In the genomic region with DNA sequence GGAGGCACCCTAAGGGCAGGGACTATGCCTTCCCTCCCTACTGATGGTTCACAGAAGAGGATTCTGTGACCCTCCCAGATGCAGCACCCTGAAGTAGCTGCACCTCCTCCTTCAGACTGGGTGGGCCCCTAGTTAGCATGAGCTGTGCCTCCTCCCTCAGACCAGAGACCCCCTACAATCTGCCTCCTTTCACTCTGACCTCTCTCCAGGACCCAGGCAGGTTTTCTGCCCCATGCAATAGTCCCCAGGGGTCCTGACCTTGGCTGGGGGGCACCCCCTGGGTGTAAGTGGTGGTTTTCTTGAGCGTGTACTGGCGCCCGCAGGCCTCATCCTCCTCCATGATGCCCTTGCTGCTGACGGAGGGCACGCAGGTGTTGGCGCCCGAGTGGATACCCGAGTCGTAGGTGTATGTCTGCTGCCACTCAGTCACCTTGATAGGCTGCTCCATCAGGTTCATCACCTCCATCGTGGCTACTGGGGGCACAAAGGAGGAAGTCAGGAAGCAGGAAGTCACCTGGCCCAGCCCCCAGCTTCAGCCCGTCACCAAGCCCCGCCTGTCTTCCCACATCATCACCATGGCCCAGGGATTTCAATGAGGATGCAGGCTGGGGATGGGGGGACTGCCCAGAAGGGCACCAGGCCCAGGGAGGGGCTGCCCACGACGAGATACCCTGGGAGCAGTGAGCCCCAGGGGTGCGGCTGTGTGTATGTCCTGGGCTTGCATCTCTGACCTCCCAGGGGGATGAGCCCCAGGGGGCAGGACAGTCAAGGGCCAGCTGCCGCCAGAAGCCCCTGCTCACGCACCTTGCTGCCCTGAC, we compare ENCODE assay signal across 8 cellular contexts. TPM values are rescaled to one million over a fixed set of nuclear protein-coding genes. Genes with fewer than 3 reads are reported as not detected.
DNase-seq lines count a peak whose midpoint lies in the region; ATAC-seq and TF ChIP-seq lines count a peak whose summit lies in the region.
"Had no signal": no experiment of that assay in that cellular context is flagged by ENCODE, and none has a peak within 500 bp of the region (broad histone marks: within the 10 kb centered on the region; RNA-seq: fewer than 3 reads in every experiment).

No MANE protein-coding gene starts in this region.

- BruUV-seq in Panc1 (replicated peaks; lab: Mats Ljungman, UMichigan): no TSS peak

- TF ChIP-seq CTCF in Panc1 (IDR thresholded peaks at IDR 0.05) (no peak), mucosa of descending colon (IDR thresholded peaks at IDR 0.05) (no peak), omental fat pad (IDR thresholded peaks at IDR 0.05) (no peak)

- H3K4me1 ChIP-seq in Panc1 (ENCODE audit: control insufficient read depth, insufficient read depth, low read length) (peaks cover 40% of the 10 kb centered on the region), mucosa of descending colon (ENCODE audit: low read depth) (peaks cover 52% of the 10 kb centered on the region)

- ATAC-seq in Panc1 (no peak), mucosa of descending colon (no peak), omental fat pad (ENCODE audit: low FRiP score) (no peak)

- POLR2A ChIA-PET in Panc1 (lab: Charles Lee): interaction anchor here (0.5 kb wide), 1 partner anchor 8 kb away, joined by 6 read pairs; no protein-coding TSS in a partner anchor

- intact Hi-C loops in Panc1 (cut with micrococcal nuclease; ENCODE audit: unreplicated experiment): no loop called here
- intact Hi-C loops in mucosa of descending colon (cut with DNase I, micrococcal nuclease): no loop called here

- peak overlapping the region; percentile 18; the same call in 1 of the 2 replicates for H3K27ac ChIP-seq in Panc1 (ENCODE audit: low read length)

- H3K36me3 ChIP-seq in Panc1 (ENCODE audit: control insufficient read depth, insufficient read depth, low read length) (peaks cover 9% of the 10 kb centered on the region; the same call in 1 of the 2 replicates), mucosa of descending colon (ENCODE audit: low read depth) (peaks cover 22% of the 10 kb centered on the region)

- no peaks in the 10 kb centered on the region for H3K27me3 ChIP-seq in Panc1 (ENCODE audit: control insufficient read depth, insufficient read depth, low read length)

- DNase-seq in Panc1 (ENCODE audit: low read depth, low spot score) (no peak), mucosa of descending colon (peak in 2 of 3 donors; percentile 43 to 54), omental fat pad (ENCODE audit: low spot score) (no peak), NCI-H2081 treated with DMSO at 0.1 percent for 48 hours (lab: John Stamatoyannopoulos, UW) (no peak)
- DNase-seq: NCI-H187, SW 1271 had no signal

- CTCF ChIA-PET in Panc1 (lab: Charles Lee): interaction anchor here (1.3 kb wide), 1 partner anchor 15 kb away, joined by 3 read pairs; the partner anchor contains the start of gene JUP

- in situ Hi-C loops in Panc1 (cut with HindIII; ENCODE audit: low pct_unique_long_range_greater_than_20kb, low sequenced_read_pairs): no loop called here

- H3K4me3 ChIP-seq in Panc1 (ENCODE audit: low read depth in 2 of 2, low read length in 2 of 2) (no peak overlapping the region), mucosa of descending colon (no peak overlapping the region)

- H3K9me3 ChIP-seq in Panc1 (ENCODE audit: control insufficient read depth, insufficient read depth, low read depth, low read length) (no peaks in the 10 kb centered on the region), mucosa of descending colon (no peaks in the 10 kb centered on the region)

RNA-seq across cellular contexts. Expression of gene JUP, which starts 14.9 kb away (rescaled TPM):
- 352 TPM for total RNA-seq in Panc1 (2021; ENCODE audit: unreplicated experiment)
- polyA plus RNA-seq in Panc1 (2012; ENCODE audit: insufficient read length): 528 TPM
- total RNA-seq in mucosa of descending colon: 100 to 1,000 TPM; 165 to 383 (median 320) TPM
- total RNA-seq in omental fat pad: 10 to 100 TPM; 34.8 to 84.5 (median 39.0) TPM

RNA-seq across cellular contexts. Expression of gene HAP1, which starts 37.2 kb away (rescaled TPM):
- total RNA-seq in Panc1 (2021; ENCODE audit: unreplicated experiment) (11.6 TPM), mucosa of descending colon (1 to 10 TPM in 1 of 3 donors, under 1 TPM in 2; 0.12 to 2.8 (median 0.32) TPM), omental fat pad (1 to 10 TPM in 1 of 4 donors, under 1 TPM in 1, not detected in 2; 0.47 to 1.1 TPM)
- polyA plus RNA-seq in Panc1 (2012; ENCODE audit: insufficient read length): 16.4 TPM

RNA-seq across cellular contexts. Expression of gene P3H4, which starts 40.2 kb away (rescaled TPM):
- total RNA-seq in Panc1 (2021; ENCODE audit: unreplicated experiment) (58.9 TPM), mucosa of descending colon (10 to 100 TPM; 10.7 to 14.0 (median 12.1) TPM), omental fat pad (10 to 100 TPM in 2 of 4 donors, 1 to 10 TPM in 2; 6.6 to 15.6 (median 10.0) TPM)
- 110 TPM for polyA plus RNA-seq in Panc1 (2012; ENCODE audit: insufficient read length)

RNA-seq across cellular contexts. Expression of gene FKBP10, which starts 41.2 kb away (rescaled TPM):
- 190 TPM for total RNA-seq in Panc1 (2021; ENCODE audit: unreplicated experiment)
- 299 TPM for polyA plus RNA-seq in Panc1 (2012; ENCODE audit: insufficient read length)
- total RNA-seq in mucosa of descending colon: 10 to 100 TPM in 2 of 3 donors, 1 to 10 TPM in 1; 5.7 to 32.7 (median 18.6) TPM
- total RNA-seq in omental fat pad: 10 to 100 TPM; 30.5 to 53.1 (median 42.3) TPM

RNA-seq across cellular contexts. Expression of gene GAST, which starts 59.5 kb away (rescaled TPM):
- total RNA-seq in Panc1 (2021; ENCODE audit: unreplicated experiment): not detected
- polyA plus RNA-seq in Panc1 (2012; ENCODE audit: insufficient read length): not detected
- not detected for total RNA-seq in mucosa of descending colon
- not detected for total RNA-seq in omental fat pad
- total RNA-seq: Daoy, dermis microvascular lymphatic vessel endothelial cell had no signal

Comparison
In these comparisons a context has a peak if more than half of its experiments do, and no peak if none do; other contexts are left out.
1. DNase-seq: peak in mucosa of descending colon (2 of 3); none in Panc1 (single experiment), omental fat pad (single experiment) and NCI-H2081 treated with DMSO at 0.1 percent for 48 hours (single experiment).